19 cellular contexts compared by ENCODE assay signal in the genomic region with DNA sequence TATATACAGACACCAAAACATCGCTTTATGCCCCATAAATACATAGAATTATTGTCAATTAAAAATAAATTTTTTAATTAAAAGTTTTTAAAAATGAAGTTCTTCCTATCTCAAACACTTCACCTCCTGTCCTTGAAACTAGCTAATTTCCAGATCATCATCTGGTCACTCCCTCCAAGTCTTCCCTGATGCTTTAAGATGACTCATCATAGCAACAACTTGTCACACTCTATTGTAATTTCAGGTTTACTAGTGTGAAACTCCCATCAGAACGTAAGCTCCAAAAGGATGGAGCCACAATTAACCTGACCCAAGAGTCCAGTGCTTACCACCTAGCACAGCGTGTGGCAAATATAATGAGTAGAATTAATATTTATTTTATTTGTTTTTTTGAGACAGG. TPM values are rescaled to one million over a fixed set of nuclear protein-coding genes. Genes with fewer than 3 reads are reported as not detected.
DNase-seq lines count a peak whose midpoint lies in the region; ATAC-seq, FAIRE-seq and TF ChIP-seq lines count a peak whose summit lies in the region.
"Had no signal": no experiment of that assay in that cellular context is flagged by ENCODE, and none has a peak within 500 bp of the region (broad histone marks: within the 10 kb centered on the region; RNA-seq: fewer than 3 reads in every experiment).

No MANE protein-coding gene starts in this region.

- no peak for FAIRE-seq in bronchial epithelial cell (lab: Jason Lieb, UNC)
- FAIRE-seq: endometrium had no signal

- H4K8ac ChIP-seq in IMR-90 (ENCODE audit: low read depth in 2 of 2, low read length in 2 of 2) = no peak overlapping the region

- H3K27me3 ChIP-seq in IMR-90 (ENCODE audit: control insufficient read depth, insufficient read depth, low read length) = no peaks in the 10 kb centered on the region
- H3K27me3 ChIP-seq in bronchial epithelial cell (ENCODE audit: control insufficient read depth, insufficient read depth, low read length) = no peaks in the 10 kb centered on the region
- no peaks in the 10 kb centered on the region for H3K27me3 ChIP-seq in CD4-positive, alpha-beta memory T cell (ENCODE audit: insufficient read depth, low read length)
- H3K27me3 ChIP-seq in colonic mucosa = no peaks in the 10 kb centered on the region
- H3K27me3 ChIP-seq: suprapubic skin had no signal

- peaks cover 14% of the 10 kb centered on the region; the same call in 1 of the 2 replicates for H4K20me1 ChIP-seq in IMR-90 (ENCODE audit: insufficient read depth, low read length)

- no peak for TF ChIP-seq POLR2A in IMR-90 (IDR thresholded peaks at IDR 0.05; ENCODE audit: low read depth, low read length)

- no peak overlapping the region for H2BK5ac ChIP-seq in IMR-90 (ENCODE audit: low read depth, low read length, poor library complexity, severe bottlenecking)

- H3K4me3 Mint-ChIP-seq in CD4-positive, alpha-beta memory T cell = no peak overlapping the region
- H3K4me3 Mint-ChIP-seq: activated naive CD8-positive, alpha-beta T cell treated with anti-CD3 and anti-CD28 coated beads, Interleukin-2, amount 50 U/mL, for 24 hours; activated T-cell treated with anti-CD3 and anti-CD28 coated beads, Interleukin-2, amount 50 U/mL, for 24 hours; central memory CD8-positive, alpha-beta T cell had no signal

- H2AK5ac ChIP-seq in IMR-90 (ENCODE audit: low read depth, low read length) = no peak overlapping the region

- TF ChIP-seq RAD21 in IMR-90 (IDR thresholded peaks at IDR 0.05; ENCODE audit: low read length) = no peak

- no peak overlapping the region for H2AFZ ChIP-seq in IMR-90 (replicated peaks; ENCODE audit: low read length, poor library complexity)

- H3K18ac ChIP-seq in IMR-90 (ENCODE audit: low read depth, low read length) = no peak overlapping the region

- no peak overlapping the region for H4K91ac ChIP-seq in IMR-90 (ENCODE audit: insufficient read depth, low read depth, low read length)

- TF ChIP-seq CTCF in IMR-90 (conservative IDR thresholded peaks at IDR 0.05; ENCODE audit: low read depth, low read length) (no peak), bronchial epithelial cell (IDR thresholded peaks at IDR 0.05; ENCODE audit: insufficient read depth, low read length, severe bottlenecking) (no peak), mucosa of descending colon (IDR thresholded peaks at IDR 0.05) (no peak), colonic mucosa (IDR thresholded peaks at IDR 0.05) (no peak)

- no peak overlapping the region for H2BK20ac ChIP-seq in IMR-90 (ENCODE audit: low read depth, low read length)

- no peak overlapping the region for H4K5ac ChIP-seq in IMR-90 (ENCODE audit: low read depth, low read length)

- H3K9me3 Mint-ChIP-seq in CD4-positive, alpha-beta memory T cell = no peaks in the 10 kb centered on the region
- H3K9me3 Mint-ChIP-seq: activated naive CD8-positive, alpha-beta T cell treated with anti-CD3 and anti-CD28 coated beads, Interleukin-2, amount 50 U/mL, for 24 hours; activated T-cell treated with anti-CD3 and anti-CD28 coated beads, Interleukin-2, amount 50 U/mL, for 24 hours; central memory CD8-positive, alpha-beta T cell had no signal

- H3K4me3 ChIP-seq in IMR-90 (ENCODE audit: insufficient read depth, low read depth, low read length) (no peak overlapping the region), bronchial epithelial cell (ENCODE audit: low read depth, low read length) (no peak overlapping the region), mucosa of descending colon (no peak overlapping the region), colonic mucosa (no peak overlapping the region)
- H3K4me3 ChIP-seq in CD4-positive, alpha-beta memory T cell (ENCODE audit: low read length in 2 of 2) = no peak overlapping the region
- H3K4me3 ChIP-seq: SK-N-MC, suprapubic skin had no signal

- ATAC-seq in IMR-90 (ENCODE audit: low read depth) (no peak), mucosa of descending colon (peak; percentile 34)
- ATAC-seq: activated naive CD8-positive, alpha-beta T cell treated with anti-CD3 and anti-CD28 coated beads, Interleukin-2, amount 50 U/mL, for 24 hours; HCT116 had no signal

- no CpG with 5 or more reads among the region's 3 CpGs for WGBS in IMR-90 (ENCODE audit: extremely low coverage in 2 of 2, insufficient read length in 1 of 2), 2 experiments

- H3K9me1 ChIP-seq in IMR-90 (ENCODE audit: insufficient read depth, low read length) = peaks cover 5% of the 10 kb centered on the region; the same call in 1 of the 2 replicates

- H3K79me1 ChIP-seq in IMR-90 (ENCODE audit: low read depth in 1 of 2, low read length in 2 of 2) = peaks cover 10 to 36% of the 10 kb centered on the region in 2 experiments; a peak in 2 of 4 replicates

- in situ Hi-C loops in IMR-90 (cut with MboI; ENCODE audit: low sequenced_read_pairs) = loop anchor here (10.0 kb wide), 1 partner anchor 436 kb away; no protein-coding TSS in a partner anchor

- no peak overlapping the region for H3K56ac ChIP-seq in IMR-90 (ENCODE audit: extremely low read depth, insufficient read depth, low read length)

- no peak overlapping the region for H2BK15ac ChIP-seq in IMR-90 (ENCODE audit: low read depth, low read length)

- H3K9me3 ChIP-seq in IMR-90 (ENCODE audit: control insufficient read depth, insufficient read depth, low read length) (no peaks in the 10 kb centered on the region), mucosa of descending colon (no peaks in the 10 kb centered on the region), colonic mucosa (no peaks in the 10 kb centered on the region)
- H3K9me3 ChIP-seq in CD4-positive, alpha-beta memory T cell (ENCODE audit: control insufficient read depth in 1 of 2, low read length in 2 of 2) = no peaks in the 10 kb centered on the region
- H3K9me3 ChIP-seq: suprapubic skin had no signal

- H2AK9ac ChIP-seq in IMR-90 (replicated peaks; ENCODE audit: low read depth, low read length, poor library complexity) = no peak overlapping the region

- peaks cover 0 to 1% of the 10 kb centered on the region in 2 donors for H3K36me3 Mint-ChIP-seq in CD4-positive, alpha-beta memory T cell

- no peak overlapping the region for H3K9ac ChIP-seq in IMR-90 (ENCODE audit: low read depth, low read length)
- no peak overlapping the region for H3K9ac ChIP-seq in colonic mucosa (ENCODE audit: low read depth in 2 of 2, low read length in 2 of 2)

- peaks cover 25 to 34% (median 31%) of the 10 kb centered on the region in 4 donors for H3K4me1 Mint-ChIP-seq in CD4-positive, alpha-beta memory T cell

- intact Hi-C loops in IMR-90 (cut with micrococcal nuclease) = loop anchor here (1.0 to 5.0 kb wide), 3 partner anchors 440 to 1209 kb away; no protein-coding TSS in a partner anchor
- intact Hi-C loops in mucosa of descending colon (cut with DNase I, micrococcal nuclease) = no loop called here
- intact Hi-C loops in CD4-positive, alpha-beta memory T cell (cut with micrococcal nuclease) = no loop called here
- intact Hi-C loops in posterior cingulate gyrus (cut with DNase I) = no loop called here
- intact Hi-C loops in colonic mucosa (cut with DNase I) = no loop called here

- H2BK120ac ChIP-seq in IMR-90 (ENCODE audit: low read depth, low read length) = no peak overlapping the region

- POLR2A ChIA-PET in IMR-90 (lab: Charles Lee; ENCODE audit: unreplicated experiment) = no interaction called here
- POLR2A ChIA-PET in CD4-positive, alpha-beta memory T cell (lab: Charles Lee; ENCODE audit: partially characterized antibody) = no interaction called here

- no peaks in the 10 kb centered on the region for H3K36me3 ChIP-seq in IMR-90 (ENCODE audit: control insufficient read depth, insufficient read depth, low read length)
- no peaks in the 10 kb centered on the region for H3K36me3 ChIP-seq in bronchial epithelial cell (ENCODE audit: control insufficient read depth, insufficient read depth, low read length)
- H3K36me3 ChIP-seq in mucosa of descending colon (ENCODE audit: low read depth) = no peaks in the 10 kb centered on the region
- H3K36me3 ChIP-seq in CD4-positive, alpha-beta memory T cell (ENCODE audit: insufficient read depth, low read length) = no peaks in the 10 kb centered on the region
- H3K36me3 ChIP-seq in colonic mucosa = no peaks in the 10 kb centered on the region
- H3K36me3 ChIP-seq: suprapubic skin had no signal

- H3K27me3 Mint-ChIP-seq in CD4-positive, alpha-beta memory T cell = no peaks in the 10 kb centered on the region
- H3K27me3 Mint-ChIP-seq: activated naive CD8-positive, alpha-beta T cell treated with anti-CD3 and anti-CD28 coated beads, Interleukin-2, amount 50 U/mL, for 24 hours; activated T-cell treated with anti-CD3 and anti-CD28 coated beads, Interleukin-2, amount 50 U/mL, for 24 hours; central memory CD8-positive, alpha-beta T cell had no signal

- peak; percentile 60 for DNase-seq in ELR (ENCODE audit: low read depth)
- DNase-seq in IMR-90 = peak; percentile 46
- DNase-seq in bronchial epithelial cell (ENCODE audit: low read depth) = peak; percentile 51
- DNase-seq in mucosa of descending colon = no peak
- no peak for DNase-seq in CD4-positive, alpha-beta memory T cell
- no peak for DNase-seq in posterior cingulate gyrus
- no peak for DNase-seq in colonic mucosa
- DNase-seq: activated CD4-positive, alpha-beta T cell treated with anti-CD3 and anti-CD28 coated beads, Interleukin-2, amount 50 U/mL, for 48 hours; activated naive CD8-positive, alpha-beta T cell treated with anti-CD3 and anti-CD28 coated beads, Interleukin-2, amount 50 U/mL, for 24 hours; activated T-cell treated with anti-CD3 and anti-CD28 coated beads, Interleukin-2, amount 50 U/mL, for 24 hours; DMS79; NCI-H1436 treated with DMSO at 0.1 percent for 48 hours; NCI-H2227 treated with DMSO at 0.1 percent for 48 hours had no signal

- H3K14ac ChIP-seq in IMR-90 (replicated peaks; ENCODE audit: low read depth, low read length) = no peak overlapping the region

- no peak overlapping the region for H3K4me2 ChIP-seq in IMR-90 (ENCODE audit: low read depth, low read length)

- BruUV-seq in IMR-90 (replicated peaks; lab: Mats Ljungman, UMichigan) = no TSS peak

- H3K4ac ChIP-seq in IMR-90 (ENCODE audit: low read depth, low read length) = no peak overlapping the region

- H3K27ac ChIP-seq in IMR-90 (ENCODE audit: insufficient read depth, low read length) (no peak overlapping the region), colonic mucosa (no peak overlapping the region)
- no peak overlapping the region for H3K27ac ChIP-seq in CD4-positive, alpha-beta memory T cell (ENCODE audit: low read depth, low read length)
- H3K27ac ChIP-seq: C4-2B, SK-N-MC, suprapubic skin had no signal

- no peak overlapping the region for H3K23ac ChIP-seq in IMR-90 (ENCODE audit: low read depth, low read length)

- H3K4me1 ChIP-seq in IMR-90 (ENCODE audit: control insufficient read depth, insufficient read depth, low read length) (peaks cover 5% of the 10 kb centered on the region), mucosa of descending colon (ENCODE audit: low read depth) (no peaks in the 10 kb centered on the region), colonic mucosa (no peaks in the 10 kb centered on the region)
- H3K4me1 ChIP-seq in CD4-positive, alpha-beta memory T cell (ENCODE audit: insufficient read depth, low read length) = peaks cover 5% of the 10 kb centered on the region

- dilution Hi-C loops in IMR-90 (cut with HindIII; ENCODE audit: low sequenced_read_pairs, unreplicated experiment) = no loop called here

- no peak overlapping the region for H3K27ac Mint-ChIP-seq in CD4-positive, alpha-beta memory T cell
- H3K27ac Mint-ChIP-seq: activated naive CD8-positive, alpha-beta T cell treated with anti-CD3 and anti-CD28 coated beads, Interleukin-2, amount 50 U/mL, for 24 hours; activated T-cell treated with anti-CD3 and anti-CD28 coated beads, Interleukin-2, amount 50 U/mL, for 24 hours had no signal

- CTCF ChIA-PET in IMR-90 (lab: Yijun Ruan, JAX) = interaction anchor here (0.5 to 0.9 kb wide), 4 partner anchors 9 to 219 kb away, joined by 3 to 4 read pairs (median 3); no protein-coding TSS in a partner anchor
- CTCF ChIA-PET in CD4-positive, alpha-beta memory T cell (lab: Charles Lee; ENCODE audit: partially characterized antibody) = interaction anchor here (1.2 to 2.4 kb wide), 3 partner anchors 108 to 244 kb away, joined by 4 to 18 read pairs (median 5); no protein-coding TSS in a partner anchor

RNA-seq across cellular contexts. Expression of a gene that starts 16.3 kb away (rescaled TPM):
- total RNA-seq in IMR-90 (2012; rRNA removed) (8.6 and 18.1 TPM in 2 replicates), bronchial epithelial cell (8.3 and 9.2 TPM in 2 replicates), mucosa of descending colon (1 to 10 TPM; 7.4 to 8.8 (median 8.5) TPM), colonic mucosa (10 to 100 TPM in 1 of 2 donors, 1 to 10 TPM in 1; 9.3 to 11.1 TPM)
- polyA plus RNA-seq in IMR-90 (2012; rRNA removed) = 6.4 and 8.5 TPM in 2 replicates
- polyA plus RNA-seq in IMR-90 (2012; cell fraction: cytosol; rRNA removed) = 1.6 and 2.1 TPM in 2 replicates
- 1.2 and 4.1 TPM in 2 replicates for polyA plus RNA-seq in IMR-90 (2012; cell fraction: nucleus; rRNA removed; ENCODE audit: low replicate concordance)
- total RNA-seq in CD4-positive, alpha-beta memory T cell = 1 to 10 TPM; 8.3 to 9.5 TPM
- 1 to 10 TPM; 2.3 to 4.0 TPM for polyA plus RNA-seq in CD4-positive, alpha-beta memory T cell

Comparison
In these comparisons a context has a peak if more than half of its experiments do, and no peak if none do; other contexts are left out.
1. DNase-seq: peak in ELR (single experiment), IMR-90 (single experiment) and bronchial epithelial cell (single experiment); none in mucosa of descending colon (0 of 3), CD4-positive, alpha-beta memory T cell (0 of 5), posterior cingulate gyrus (0 of 10) and colonic mucosa (single experiment).